8 cellular contexts compared by ENCODE assay signal in genomic region chr9:89483592-89484474, GRCh38. TPM values are rescaled to one million over a fixed set of nuclear protein-coding genes. Genes with fewer than 3 reads are reported as not detected.
DNase-seq lines count a peak whose midpoint lies in the region; ATAC-seq and TF ChIP-seq lines count a peak whose summit lies in the region.

No MANE protein-coding gene starts in this region.

- DNase-seq in activated CD4-positive, alpha-beta T cell treated with anti-CD3 and anti-CD28 coated beads, Interleukin-2, amount 10 ng/mL, durations not matched to agents 7 days and 5 days = peak; percentile 67
- DNase-seq in left cardiac atrium = peak; percentile 52
- DNase-seq in suprapubic skin (ENCODE audit: low spot score in 2 of 2) = no peak
- no peak for DNase-seq in islet precursor cell
- no peak for DNase-seq in NCI-H1048 (lab: John Stamatoyannopoulos, UW)
- no peak for DNase-seq in SKM-1 (lab: John Stamatoyannopoulos, UW; ENCODE audit: unreplicated experiment)

- H3K27me3 ChIP-seq in suprapubic skin = no peaks in the 10 kb centered on the region

- POLR2A ChIA-PET in activated CD4-positive, alpha-beta T cell treated with anti-CD3 and anti-CD28 coated beads, Interleukin-2, amount 10 ng/mL, durations not matched to agents 7 days and 5 days (lab: Charles Lee) = no interaction called here

- peak overlapping the region; percentile 93 for H3K27ac Mint-ChIP-seq in activated CD4-positive, alpha-beta T cell treated with anti-CD3 and anti-CD28 coated beads, Interleukin-2, amount 10 ng/mL, durations not matched to agents 7 days and 5 days

- H3K9me3 ChIP-seq in suprapubic skin = no peaks in the 10 kb centered on the region

- no peak for TF ChIP-seq POLR2A in suprapubic skin (IDR thresholded peaks at IDR 0.05)

- WGBS in suprapubic skin = 69% methylated on average over 10 of the region's 18 CpGs

- ATAC-seq in GM19023 (IDR thresholded peaks at IDR 0.05; ENCODE audit: unreplicated experiment) = peak; percentile 82
- ATAC-seq in HG03066 (IDR thresholded peaks at IDR 0.05; ENCODE audit: low read depth, unreplicated experiment) = peak; percentile 64
- peak in 1 of 2 donors; percentile 62 for ATAC-seq in left cardiac atrium

- no peak for TF ChIP-seq CTCF in suprapubic skin (IDR thresholded peaks at IDR 0.05)

- H3K4me1 ChIP-seq in suprapubic skin = no peaks in the 10 kb centered on the region

- peaks cover 5% of the 10 kb centered on the region for H3K36me3 ChIP-seq in suprapubic skin

- H3K9me3 Mint-ChIP-seq in activated CD4-positive, alpha-beta T cell treated with anti-CD3 and anti-CD28 coated beads, Interleukin-2, amount 10 ng/mL, durations not matched to agents 7 days and 5 days = peaks cover 6% of the 10 kb centered on the region

- H3K4me3 ChIP-seq in suprapubic skin = peak overlapping the region; percentile 3

- H3K27ac ChIP-seq in suprapubic skin = no peak overlapping the region

- TF ChIP-seq EP300 in suprapubic skin (IDR thresholded peaks at IDR 0.05) = no peak

- no peaks in the 10 kb centered on the region for H3K27me3 Mint-ChIP-seq in activated CD4-positive, alpha-beta T cell treated with anti-CD3 and anti-CD28 coated beads, Interleukin-2, amount 10 ng/mL, durations not matched to agents 7 days and 5 days

- peak overlapping the region; percentile 81 for H3K4me3 Mint-ChIP-seq in activated CD4-positive, alpha-beta T cell treated with anti-CD3 and anti-CD28 coated beads, Interleukin-2, amount 10 ng/mL, durations not matched to agents 7 days and 5 days

- peaks cover 71% of the 10 kb centered on the region for H3K36me3 Mint-ChIP-seq in activated CD4-positive, alpha-beta T cell treated with anti-CD3 and anti-CD28 coated beads, Interleukin-2, amount 10 ng/mL, durations not matched to agents 7 days and 5 days (ENCODE audit: low read depth)

- H3K4me1 Mint-ChIP-seq in activated CD4-positive, alpha-beta T cell treated with anti-CD3 and anti-CD28 coated beads, Interleukin-2, amount 10 ng/mL, durations not matched to agents 7 days and 5 days = peaks cover 88% of the 10 kb centered on the region

- intact Hi-C loops in left cardiac atrium (cut with DNase I) = no loop called here

- CTCF ChIA-PET in activated CD4-positive, alpha-beta T cell treated with anti-CD3 and anti-CD28 coated beads, Interleukin-2, amount 10 ng/mL, durations not matched to agents 7 days and 5 days (lab: Charles Lee) = interaction anchor here (0.8 to 2.2 kb wide), 5 partner anchors 10 to 65 kb away, joined by 3 to 9 read pairs (median 4); no protein-coding TSS in a partner anchor

RNA-seq across cellular contexts. Expression of gene SEMA4D, which starts 14.1 kb away (rescaled TPM):
- total RNA-seq in activated CD4-positive, alpha-beta T cell treated with anti-CD3 and anti-CD28 coated beads, Interleukin-2, amount 10 ng/mL, durations not matched to agents 7 days and 5 days = 100 to 1,000 TPM; 334 to 336 TPM
- total RNA-seq in left cardiac atrium = 10 to 100 TPM; 17.5 to 22.4 TPM
- 10 to 100 TPM; 37.3 to 50.1 (median 42.6) TPM for total RNA-seq in suprapubic skin

Comparison
In these comparisons a context has a peak if more than half of its experiments do, and no peak if none do; other contexts are left out.
1. DNase-seq: peak in activated CD4-positive, alpha-beta T cell treated with anti-CD3 and anti-CD28 coated beads, Interleukin-2, amount 10 ng/mL, durations not matched to agents 7 days and 5 days (single experiment) and left cardiac atrium (single experiment); none in suprapubic skin (0 of 2), islet precursor cell (single experiment), NCI-H1048 (single experiment) and SKM-1 (single experiment).
2. RNA of gene SEMA4D, which starts 14.1 kb away (total RNA-seq): 334 to 336 TPM in activated CD4-positive, alpha-beta T cell treated with anti-CD3 and anti-CD28 coated beads, Interleukin-2, amount 10 ng/mL, durations not matched to agents 7 days and 5 days; 37.3 to 50.1 TPM in suprapubic skin and 17.5 to 22.4 TPM in left cardiac atrium; every median in the first group is over 4 times any median in the second.